In genomic region chr16:19523559-19524355, GRCh38 we compare ENCODE assay signal across 8 cellular contexts. TPM values are rescaled to one million over a fixed set of nuclear protein-coding genes. Genes with fewer than 3 reads are reported as not detected.
DNase-seq lines count a peak whose midpoint lies in the region; ATAC-seq and TF ChIP-seq lines count a peak whose summit lies in the region.

Gene CCP110, plus strand, starts transcription at chr16:19523942. Its CDS starts 3,940 bp downstream, at chr16:19527882.

- peaks cover 23% of the 10 kb centered on the region for H3K4me1 ChIP-seq in ACC112 (ENCODE audit: control insufficient read depth, insufficient read depth, low read length, unreplicated experiment)
- H3K4me1 ChIP-seq in breast epithelium: peaks cover 0 to 4% of the 10 kb centered on the region in 2 donors
- peaks cover 20% of the 10 kb centered on the region for H3K4me1 ChIP-seq in skeletal muscle satellite cell (ENCODE audit: control insufficient read depth, insufficient read depth, low read length)

- peak within 1 kb of the TSS; percentile 83 for H3K9ac ChIP-seq in skeletal muscle satellite cell (ENCODE audit: low read depth, low read length)

- peaks cover 39% of the 10 kb centered on the region for H3K79me2 ChIP-seq in ACC112 (ENCODE audit: control insufficient read depth, insufficient read depth, low read length, unreplicated experiment)

- H3K9me3 ChIP-seq in breast epithelium: no peaks in the 10 kb centered on the region
- H3K9me3 ChIP-seq in iPS-18c (ENCODE audit: control insufficient read depth, insufficient read depth, low read length): no peaks in the 10 kb centered on the region
- no peaks in the 10 kb centered on the region for H3K9me3 ChIP-seq in skeletal muscle satellite cell (replicated peaks; ENCODE audit: low read length)

- peak within 1 kb of the TSS; percentile 34; the same call in 1 of the 2 replicates for H3K27ac ChIP-seq in ACC112 (ENCODE audit: low read depth, low read length)
- H3K27ac ChIP-seq in VCaP: peak within 1 kb of the TSS; percentile 80
- H3K27ac ChIP-seq in breast epithelium: peak within 1 kb of the TSS; percentile 78 to 86

- H3K27me3 ChIP-seq in ACC112 (ENCODE audit: insufficient read depth, low read length) (no peaks in the 10 kb centered on the region), breast epithelium (no peaks in the 10 kb centered on the region), skeletal muscle satellite cell (ENCODE audit: control insufficient read depth, insufficient read depth, low read length) (no peaks in the 10 kb centered on the region)

- DNase-seq in NCI-H2196 treated with DMSO at 0.1 percent for 48 hours (lab: John Stamatoyannopoulos, UW; ENCODE audit: unreplicated experiment) (peak; percentile 93), breast epithelium (ENCODE audit: low spot score in 2 of 2) (peak; percentile 95 to 97)

- H3K4me2 ChIP-seq in skeletal muscle satellite cell (ENCODE audit: low read length): peak within 1 kb of the TSS; percentile 92

- no peak for TF ChIP-seq CTCF in VCaP (conservative IDR thresholded peaks at IDR 0.05)
- TF ChIP-seq CTCF in breast epithelium (IDR thresholded peaks at IDR 0.05): no peak

- H2AFZ ChIP-seq in ACC112 (ENCODE audit: low read length, unreplicated experiment): peak within 1 kb of the TSS; percentile 90

- peak; percentile 64 for TF ChIP-seq POLR2A in breast epithelium (IDR thresholded peaks at IDR 0.05)

- H3K36me3 ChIP-seq in ACC112 (ENCODE audit: insufficient read depth, low read length) (peaks cover 9% of the 10 kb centered on the region), breast epithelium (no peaks in the 10 kb centered on the region), skeletal muscle satellite cell (ENCODE audit: insufficient read depth, low read length) (peaks cover 11% of the 10 kb centered on the region)

- ATAC-seq in GM18873 (IDR thresholded peaks at IDR 0.05; ENCODE audit: low FRiP score, unreplicated experiment): peak; percentile 57
- peak; percentile 72 for ATAC-seq in HG03135 (IDR thresholded peaks at IDR 0.05; ENCODE audit: unreplicated experiment)

- H3K4me3 ChIP-seq in ACC112 (ENCODE audit: low read depth, low read length) (peak within 1 kb of the TSS; percentile 98), breast epithelium (peak within 1 kb of the TSS; percentile 77 to 95 (median 92)), iPS-18c (ENCODE audit: insufficient read depth, low read depth, low read length) (peak within 1 kb of the TSS; percentile 88), skeletal muscle satellite cell (ENCODE audit: low read length) (peak within 1 kb of the TSS; percentile 93)

- intact Hi-C loops in breast epithelium (cut with DNase I; ENCODE audit: low total_unique reads): no loop called here

RNA-seq across cellular contexts. Expression of gene CCP110, which starts in this region (rescaled TPM):
- 10 to 100 TPM; 13.9 to 33.5 (median 31.5) TPM for total RNA-seq in breast epithelium
- 7.4 and 7.9 TPM in 2 replicates for total RNA-seq in skeletal muscle satellite cell (2012; rRNA removed)

Comparison
In these comparisons a context has a peak if more than half of its experiments do, and no peak if none do; other contexts are left out.
1. Peak in every context shown above with its lines: DNase-seq, ATAC-seq, H3K4me3 ChIP-seq and H3K27ac ChIP-seq.